9 cellular contexts compared by ENCODE assay signal in genomic region chr10:91800192-91800591, GRCh38. TPM values are rescaled to one million over a fixed set of nuclear protein-coding genes. Genes with fewer than 3 reads are reported as not detected.
DNase-seq lines count a peak whose midpoint lies in the region; ATAC-seq lines count a peak whose summit lies in the region.
"Had no signal": no experiment of that assay in that cellular context is flagged by ENCODE, and none has a peak within 500 bp of the region (broad histone marks: within the 10 kb centered on the region; RNA-seq: fewer than 3 reads in every experiment).

No MANE protein-coding gene starts in this region.

- H3K27ac Mint-ChIP-seq in T-helper 1 cell treated with Interleukin-12 subunit alpha and Interleukin-12 subunit beta and Interleukin-4 antibody, amounts not matched to agents 30 μg/mL and 1 μg/mL, for 36 hours = peak overlapping the region; percentile 7
- H3K27ac Mint-ChIP-seq in activated naive CD4-positive, alpha-beta T cell treated with anti-CD3 and anti-CD28 coated beads, Interleukin-2, amount 50 U/mL, for 72 hours = peak overlapping the region; percentile 97 to 99
- peak overlapping the region; percentile 98 for H3K27ac Mint-ChIP-seq in stimulated activated effector memory CD8-positive, alpha-beta T cell treated with anti-CD3 and anti-CD28 coated beads, Interleukin-12 subunit alpha, Interleukin-12 subunit beta, amount 100 ng/mL, for 72 hours

- peaks cover 57% of the 10 kb centered on the region for H3K4me1 Mint-ChIP-seq in T-helper 1 cell treated with Interleukin-12 subunit alpha and Interleukin-12 subunit beta and Interleukin-4 antibody, amounts not matched to agents 30 μg/mL and 1 μg/mL, for 36 hours (ENCODE audit: low read depth)
- H3K4me1 Mint-ChIP-seq in stimulated activated effector memory CD8-positive, alpha-beta T cell treated with anti-CD3 and anti-CD28 coated beads, Interleukin-12 subunit alpha, Interleukin-12 subunit beta, amount 100 ng/mL, for 72 hours = peaks cover 71% of the 10 kb centered on the region

- peak overlapping the region; percentile 41 for H3K4me3 ChIP-seq in iPS-18c (ENCODE audit: insufficient read depth, low read depth, low read length)

- peaks cover 27% of the 10 kb centered on the region for H3K36me3 Mint-ChIP-seq in T-helper 1 cell treated with Interleukin-12 subunit alpha and Interleukin-12 subunit beta and Interleukin-4 antibody, amounts not matched to agents 30 μg/mL and 1 μg/mL, for 36 hours (ENCODE audit: low read depth)
- peaks cover 22 to 57% of the 10 kb centered on the region in 2 donors for H3K36me3 Mint-ChIP-seq in activated naive CD4-positive, alpha-beta T cell treated with anti-CD3 and anti-CD28 coated beads, Interleukin-2, amount 50 U/mL, for 72 hours
- peaks cover 49% of the 10 kb centered on the region for H3K36me3 Mint-ChIP-seq in stimulated activated effector memory CD8-positive, alpha-beta T cell treated with anti-CD3 and anti-CD28 coated beads, Interleukin-12 subunit alpha, Interleukin-12 subunit beta, amount 100 ng/mL, for 72 hours

- no peak for ATAC-seq in activated naive CD4-positive, alpha-beta T cell treated with anti-CD3 and anti-CD28 coated beads, Interleukin-2, amount 50 U/mL, for 72 hours
- ATAC-seq in stimulated activated effector memory CD8-positive, alpha-beta T cell treated with anti-CD3 and anti-CD28 coated beads, Interleukin-12 subunit alpha, Interleukin-12 subunit beta, amount 100 ng/mL, for 72 hours = no peak
- no peak for ATAC-seq in GM18517 (IDR thresholded peaks at IDR 0.05; ENCODE audit: unreplicated experiment)

- H3K9me3 ChIP-seq in iPS-18c (ENCODE audit: control insufficient read depth, insufficient read depth, low read length) = no peaks in the 10 kb centered on the region

- H3K27me3 Mint-ChIP-seq in T-helper 1 cell treated with Interleukin-12 subunit alpha and Interleukin-12 subunit beta and Interleukin-4 antibody, amounts not matched to agents 30 μg/mL and 1 μg/mL, for 36 hours (ENCODE audit: low read depth) = no peaks in the 10 kb centered on the region

- DNase-seq in T-helper 1 cell (no peak), GF-D8 (lab: John Stamatoyannopoulos, UW) (no peak)
- DNase-seq in activated naive CD4-positive, alpha-beta T cell treated with anti-CD3 and anti-CD28 coated beads, Interleukin-2, amount 50 U/mL, for 72 hours (ENCODE audit: low spot score in 2 of 2) = no peak
- DNase-seq in stimulated activated effector memory CD8-positive, alpha-beta T cell treated with anti-CD3 and anti-CD28 coated beads, Interleukin-12 subunit alpha, Interleukin-12 subunit beta, amount 100 ng/mL, for 72 hours (ENCODE audit: low spot score in 2 of 2) = no peak
- no peak for DNase-seq in NK-92 treated with Interleukin-12 subunit alpha and Interleukin-12 subunit beta, amount 100 ng/mL, for 24 hours (lab: John Stamatoyannopoulos, UW)
- DNase-seq: NCI-H2227 treated with DMSO at 0.1 percent for 48 hours had no signal

- H3K4me3 Mint-ChIP-seq in T-helper 1 cell treated with Interleukin-12 subunit alpha and Interleukin-12 subunit beta and Interleukin-4 antibody, amounts not matched to agents 30 μg/mL and 1 μg/mL, for 36 hours = peak overlapping the region; percentile 81
- peak overlapping the region; percentile 96 for H3K4me3 Mint-ChIP-seq in stimulated activated effector memory CD8-positive, alpha-beta T cell treated with anti-CD3 and anti-CD28 coated beads, Interleukin-12 subunit alpha, Interleukin-12 subunit beta, amount 100 ng/mL, for 72 hours

- no peaks in the 10 kb centered on the region for H3K9me3 Mint-ChIP-seq in T-helper 1 cell treated with Interleukin-12 subunit alpha and Interleukin-12 subunit beta and Interleukin-4 antibody, amounts not matched to agents 30 μg/mL and 1 μg/mL, for 36 hours
- no peaks in the 10 kb centered on the region for H3K9me3 Mint-ChIP-seq in activated naive CD4-positive, alpha-beta T cell treated with anti-CD3 and anti-CD28 coated beads, Interleukin-2, amount 50 U/mL, for 72 hours
- no peaks in the 10 kb centered on the region for H3K9me3 Mint-ChIP-seq in stimulated activated effector memory CD8-positive, alpha-beta T cell treated with anti-CD3 and anti-CD28 coated beads, Interleukin-12 subunit alpha, Interleukin-12 subunit beta, amount 100 ng/mL, for 72 hours

RNA-seq across cellular contexts. Expression of gene TNKS2, which starts 2.0 kb away (rescaled TPM):
- 10 to 100 TPM; 41.6 to 44.9 TPM for total RNA-seq in activated naive CD4-positive, alpha-beta T cell treated with anti-CD3 and anti-CD28 coated beads, Interleukin-2, amount 50 U/mL, for 72 hours

Comparison
In these comparisons a context has a peak if more than half of its experiments do, and no peak if none do; other contexts are left out.
1. H3K27ac Mint-ChIP-seq: peak in every context shown above with its lines; median percentile 98 in activated naive CD4-positive, alpha-beta T cell treated with anti-CD3 and anti-CD28 coated beads, Interleukin-2, amount 50 U/mL, for 72 hours; 98 in stimulated activated effector memory CD8-positive, alpha-beta T cell treated with anti-CD3 and anti-CD28 coated beads, Interleukin-12 subunit alpha, Interleukin-12 subunit beta, amount 100 ng/mL, for 72 hours; 7 in T-helper 1 cell treated with Interleukin-12 subunit alpha and Interleukin-12 subunit beta and Interleukin-4 antibody, amounts not matched to agents 30 μg/mL and 1 μg/mL, for 36 hours.